12 cellular contexts compared by ENCODE assay signal in the genomic region with DNA sequence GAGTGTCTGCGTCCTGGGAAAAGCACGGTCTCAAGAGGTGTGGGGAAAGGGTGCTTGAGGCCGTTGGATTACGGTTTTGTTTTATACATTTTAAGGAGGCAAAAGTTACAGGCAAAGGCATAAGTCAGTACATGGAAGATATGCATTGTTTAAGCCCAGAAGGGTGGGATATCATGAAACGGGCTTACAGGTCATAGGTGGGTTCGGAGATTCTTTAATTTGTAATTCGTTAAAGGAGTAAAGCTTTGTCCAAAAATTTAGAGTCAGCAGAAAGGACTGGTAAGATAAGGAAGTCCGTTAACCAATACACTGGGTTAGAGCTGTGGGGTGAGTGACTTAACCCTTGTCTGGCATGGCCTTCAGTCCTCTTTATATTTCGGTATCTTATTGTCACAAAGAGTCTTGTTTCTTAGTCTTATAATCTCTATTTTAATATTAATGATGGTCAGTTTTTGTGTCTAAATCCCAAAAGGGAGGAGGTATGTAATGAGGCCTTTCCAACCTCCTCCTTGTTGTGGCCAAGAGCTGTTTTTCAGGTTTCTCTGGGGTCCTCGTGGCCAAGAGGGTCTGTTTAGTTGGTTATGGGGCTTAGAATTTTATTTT. TPM values are rescaled to one million over a fixed set of nuclear protein-coding genes. Genes with fewer than 3 reads are reported as not detected.
DNase-seq lines count a peak whose midpoint lies in the region; ATAC-seq, FAIRE-seq and TF ChIP-seq lines count a peak whose summit lies in the region.
"Had no signal": no experiment of that assay in that cellular context is flagged by ENCODE, and none has a peak within 500 bp of the region (broad histone marks: within the 10 kb centered on the region; RNA-seq: fewer than 3 reads in every experiment).

No MANE protein-coding gene starts in this region.

- H3K9me3 ChIP-seq in kidney (ENCODE audit: control insufficient read depth in 1 of 2, low read length in 2 of 2): no peaks in the 10 kb centered on the region

- TF ChIP-seq CTCF in kidney (IDR thresholded peaks at IDR 0.05; ENCODE audit: borderline replicate concordance, extremely low read depth, insufficient read depth): no peak

- no peak for FAIRE-seq in kidney (lab: Jason Lieb, UNC)

- no peak for ATAC-seq in stimulated activated naive B cell treated with anti-CD40 and anti-IgM and Interleukin-4, amounts not matched to agents 10 μg/mL and 1 μg/mL and 100 μg/mL, for 72 hours (replicated peaks)

- intact Hi-C loops in activated T-helper 1 cell treated with anti-CD3 and anti-CD28 coated beads, Interleukin-12 subunit alpha, Interleukin-12 subunit beta, Interleukin-2, Interleukin-4 antibody, amounts not matched to agents 30 ng/mL and 10 ng/mL and 1 ng/mL, durations not matched to agents 14 hours and 24 hours and 36 hours (cut with micrococcal nuclease): loop anchor here (1.0 to 10.0 kb wide), 2 partner anchors 26 to 1222 kb away; no protein-coding TSS in a partner anchor
- intact Hi-C loops in kidney (cut with DNase I): no loop called here

- H3K36me3 ChIP-seq in kidney (ENCODE audit: control insufficient read depth in 1 of 2, insufficient read depth in 2 of 2, low read length in 2 of 2): peaks cover 2 to 5% of the 10 kb centered on the region in 2 donors

- DNase-seq in T-helper 1 cell: no peak
- DNase-seq in activated T-helper 1 cell treated with anti-CD3 and anti-CD28 coated beads, Interleukin-12 subunit alpha, Interleukin-12 subunit beta, Interleukin-2, Interleukin-4 antibody, amounts not matched to agents 30 ng/mL and 10 ng/mL and 1 ng/mL, durations not matched to agents 14 hours and 24 hours and 36 hours (ENCODE audit: low spot score): no peak
- no peak for DNase-seq in kidney
- no peak for DNase-seq in stimulated activated naive B cell treated with anti-CD40 and anti-IgM and Interleukin-4, amounts not matched to agents 10 μg/mL and 1 μg/mL and 100 μg/mL, for 72 hours
- DNase-seq in stimulated activated CD4-positive, alpha-beta T cell treated with anti-CD3 and anti-CD28 coated beads, Interleukin-2, amount 100 ng/mL, for 24 hours: no peak
- DNase-seq in T1000 (lab: John Stamatoyannopoulos, UW): no peak
- no peak for DNase-seq in NCI-H748 (lab: John Stamatoyannopoulos, UW; ENCODE audit: unreplicated experiment)
- DNase-seq: foreskin melanocyte, NCI-H446, SW 1271 had no signal

- H3K27ac ChIP-seq in kidney (ENCODE audit: low read depth in 2 of 2, low read length in 2 of 2): peak overlapping the region; percentile 59 to 84
- H3K27ac ChIP-seq: 22Rv1 had no signal

- H3K4me1 Mint-ChIP-seq in T-helper 1 cell treated with Interleukin-12 subunit alpha and Interleukin-12 subunit beta and Interleukin-4 antibody, amounts not matched to agents 30 μg/mL and 1 μg/mL, for 36 hours (ENCODE audit: low read depth): peaks cover 82% of the 10 kb centered on the region
- peaks cover 96% of the 10 kb centered on the region for H3K4me1 Mint-ChIP-seq in activated T-helper 1 cell treated with anti-CD3 and anti-CD28 coated beads, Interleukin-12 subunit alpha, Interleukin-12 subunit beta, Interleukin-2, Interleukin-4 antibody, amounts not matched to agents 30 ng/mL and 10 ng/mL and 1 ng/mL, durations not matched to agents 14 hours and 24 hours and 36 hours (ENCODE audit: low read depth)
- H3K4me1 Mint-ChIP-seq in stimulated activated naive B cell treated with anti-CD40 and anti-IgM and Interleukin-4, amounts not matched to agents 10 μg/mL and 1 μg/mL and 100 μg/mL, for 72 hours: peaks cover 59 to 86% of the 10 kb centered on the region in 2 donors

- H3K4me1 ChIP-seq in kidney (ENCODE audit: control insufficient read depth in 1 of 2, insufficient read depth in 1 of 2, low read depth in 1 of 2, low read length in 2 of 2): peaks cover 62 to 69% of the 10 kb centered on the region in 2 donors

- peak overlapping the region; percentile 88 for H3K27ac Mint-ChIP-seq in T-helper 1 cell treated with Interleukin-12 subunit alpha and Interleukin-12 subunit beta and Interleukin-4 antibody, amounts not matched to agents 30 μg/mL and 1 μg/mL, for 36 hours
- peak overlapping the region; percentile 93 for H3K27ac Mint-ChIP-seq in activated T-helper 1 cell treated with anti-CD3 and anti-CD28 coated beads, Interleukin-12 subunit alpha, Interleukin-12 subunit beta, Interleukin-2, Interleukin-4 antibody, amounts not matched to agents 30 ng/mL and 10 ng/mL and 1 ng/mL, durations not matched to agents 14 hours and 24 hours and 36 hours
- peak overlapping the region; percentile 42 for H3K27ac Mint-ChIP-seq in stimulated activated naive B cell treated with anti-CD40 and anti-IgM and Interleukin-4, amounts not matched to agents 10 μg/mL and 1 μg/mL and 100 μg/mL, for 72 hours

- H3K9me3 Mint-ChIP-seq in T-helper 1 cell treated with Interleukin-12 subunit alpha and Interleukin-12 subunit beta and Interleukin-4 antibody, amounts not matched to agents 30 μg/mL and 1 μg/mL, for 36 hours: no peaks in the 10 kb centered on the region
- no peaks in the 10 kb centered on the region for H3K9me3 Mint-ChIP-seq in activated T-helper 1 cell treated with anti-CD3 and anti-CD28 coated beads, Interleukin-12 subunit alpha, Interleukin-12 subunit beta, Interleukin-2, Interleukin-4 antibody, amounts not matched to agents 30 ng/mL and 10 ng/mL and 1 ng/mL, durations not matched to agents 14 hours and 24 hours and 36 hours
- no peaks in the 10 kb centered on the region for H3K9me3 Mint-ChIP-seq in stimulated activated naive B cell treated with anti-CD40 and anti-IgM and Interleukin-4, amounts not matched to agents 10 μg/mL and 1 μg/mL and 100 μg/mL, for 72 hours

- H3K9ac ChIP-seq in kidney (ENCODE audit: low read length in 2 of 2): no peak overlapping the region

- peaks cover 41% of the 10 kb centered on the region for H3K36me3 Mint-ChIP-seq in T-helper 1 cell treated with Interleukin-12 subunit alpha and Interleukin-12 subunit beta and Interleukin-4 antibody, amounts not matched to agents 30 μg/mL and 1 μg/mL, for 36 hours (ENCODE audit: low read depth)
- H3K36me3 Mint-ChIP-seq in activated T-helper 1 cell treated with anti-CD3 and anti-CD28 coated beads, Interleukin-12 subunit alpha, Interleukin-12 subunit beta, Interleukin-2, Interleukin-4 antibody, amounts not matched to agents 30 ng/mL and 10 ng/mL and 1 ng/mL, durations not matched to agents 14 hours and 24 hours and 36 hours (ENCODE audit: low read depth): peaks cover 32% of the 10 kb centered on the region
- H3K36me3 Mint-ChIP-seq in stimulated activated naive B cell treated with anti-CD40 and anti-IgM and Interleukin-4, amounts not matched to agents 10 μg/mL and 1 μg/mL and 100 μg/mL, for 72 hours: peaks cover 10 to 12% of the 10 kb centered on the region in 2 donors

- no peak overlapping the region for H3K4me3 ChIP-seq in kidney (ENCODE audit: low read length in 2 of 2)

- H3K27me3 Mint-ChIP-seq in T-helper 1 cell treated with Interleukin-12 subunit alpha and Interleukin-12 subunit beta and Interleukin-4 antibody, amounts not matched to agents 30 μg/mL and 1 μg/mL, for 36 hours (ENCODE audit: low read depth): no peaks in the 10 kb centered on the region
- H3K27me3 Mint-ChIP-seq in activated T-helper 1 cell treated with anti-CD3 and anti-CD28 coated beads, Interleukin-12 subunit alpha, Interleukin-12 subunit beta, Interleukin-2, Interleukin-4 antibody, amounts not matched to agents 30 ng/mL and 10 ng/mL and 1 ng/mL, durations not matched to agents 14 hours and 24 hours and 36 hours (ENCODE audit: insufficient read depth): no peaks in the 10 kb centered on the region
- no peaks in the 10 kb centered on the region for H3K27me3 Mint-ChIP-seq in stimulated activated naive B cell treated with anti-CD40 and anti-IgM and Interleukin-4, amounts not matched to agents 10 μg/mL and 1 μg/mL and 100 μg/mL, for 72 hours

- peak overlapping the region; percentile 84 for H3K4me3 Mint-ChIP-seq in T-helper 1 cell treated with Interleukin-12 subunit alpha and Interleukin-12 subunit beta and Interleukin-4 antibody, amounts not matched to agents 30 μg/mL and 1 μg/mL, for 36 hours
- H3K4me3 Mint-ChIP-seq in activated T-helper 1 cell treated with anti-CD3 and anti-CD28 coated beads, Interleukin-12 subunit alpha, Interleukin-12 subunit beta, Interleukin-2, Interleukin-4 antibody, amounts not matched to agents 30 ng/mL and 10 ng/mL and 1 ng/mL, durations not matched to agents 14 hours and 24 hours and 36 hours: peak overlapping the region; percentile 54
- no peak overlapping the region for H3K4me3 Mint-ChIP-seq in stimulated activated naive B cell treated with anti-CD40 and anti-IgM and Interleukin-4, amounts not matched to agents 10 μg/mL and 1 μg/mL and 100 μg/mL, for 72 hours

RNA-seq across cellular contexts. Expression of gene TSPAN14, which starts 12.7 kb away (rescaled TPM):
- total RNA-seq in activated T-helper 1 cell treated with anti-CD3 and anti-CD28 coated beads, Interleukin-12 subunit alpha, Interleukin-12 subunit beta, Interleukin-2, Interleukin-4 antibody, amounts not matched to agents 30 ng/mL and 10 ng/mL and 1 ng/mL, durations not matched to agents 14 hours and 24 hours and 36 hours: 75.4 and 81.9 TPM in 2 replicates
- total RNA-seq in kidney: 183 TPM
- 36.8 TPM for polyA plus RNA-seq in kidney (ENCODE audit: insufficient read depth, low read depth, low replicate concordance)

RNA-seq across cellular contexts. Expression of gene PRXL2A, which starts 58.5 kb away (rescaled TPM):
- total RNA-seq in activated T-helper 1 cell treated with anti-CD3 and anti-CD28 coated beads, Interleukin-12 subunit alpha, Interleukin-12 subunit beta, Interleukin-2, Interleukin-4 antibody, amounts not matched to agents 30 ng/mL and 10 ng/mL and 1 ng/mL, durations not matched to agents 14 hours and 24 hours and 36 hours: 11.9 and 13.2 TPM in 2 replicates
- 69.4 TPM for total RNA-seq in kidney
- polyA plus RNA-seq in kidney (ENCODE audit: insufficient read depth, low read depth, low replicate concordance): 101 TPM

Comparison
In these comparisons a context has a peak if more than half of its experiments do, and no peak if none do; other contexts are left out.
1. H3K27ac Mint-ChIP-seq: peak in every context shown above with its lines; median percentile 93 in activated T-helper 1 cell treated with anti-CD3 and anti-CD28 coated beads, Interleukin-12 subunit alpha, Interleukin-12 subunit beta, Interleukin-2, Interleukin-4 antibody, amounts not matched to agents 30 ng/mL and 10 ng/mL and 1 ng/mL, durations not matched to agents 14 hours and 24 hours and 36 hours; 88 in T-helper 1 cell treated with Interleukin-12 subunit alpha and Interleukin-12 subunit beta and Interleukin-4 antibody, amounts not matched to agents 30 μg/mL and 1 μg/mL, for 36 hours; 42 in stimulated activated naive B cell treated with anti-CD40 and anti-IgM and Interleukin-4, amounts not matched to agents 10 μg/mL and 1 μg/mL and 100 μg/mL, for 72 hours.
2. H3K4me3 Mint-ChIP-seq: peak in T-helper 1 cell treated with Interleukin-12 subunit alpha and Interleukin-12 subunit beta and Interleukin-4 antibody, amounts not matched to agents 30 μg/mL and 1 μg/mL, for 36 hours (single experiment) and activated T-helper 1 cell treated with anti-CD3 and anti-CD28 coated beads, Interleukin-12 subunit alpha, Interleukin-12 subunit beta, Interleukin-2, Interleukin-4 antibody, amounts not matched to agents 30 ng/mL and 10 ng/mL and 1 ng/mL, durations not matched to agents 14 hours and 24 hours and 36 hours (single experiment); none in stimulated activated naive B cell treated with anti-CD40 and anti-IgM and Interleukin-4, amounts not matched to agents 10 μg/mL and 1 μg/mL and 100 μg/mL, for 72 hours (0 of 2).